8 cellular contexts compared by ENCODE assay signal in genomic region chr6:144283781-144284473, GRCh38. TPM values are rescaled to one million over a fixed set of nuclear protein-coding genes. Genes with fewer than 3 reads are reported as not detected.
DNase-seq lines count a peak whose midpoint lies in the region; ATAC-seq and TF ChIP-seq lines count a peak whose summit lies in the region.

No MANE protein-coding gene starts in this region.

- DNase-seq in Caco-2 (no peak), NCI-H1105 treated with DMSO at 0.1 percent for 48 hours (lab: John Stamatoyannopoulos, UW) (peak; percentile 43), GF-D8 (lab: John Stamatoyannopoulos, UW) (no peak), NCI-H82 (lab: John Stamatoyannopoulos, UW) (no peak)
- DNase-seq in activated CD8-positive, alpha-beta memory T cell treated with anti-CD3 and anti-CD28 coated beads for 24 hours: no peak

- H3K4me3 Mint-ChIP-seq in Caco-2 (ENCODE audit: unreplicated experiment) (peak overlapping the region; percentile 81), nephron (peak overlapping the region; percentile 98 to 99 (median 99))

- H3K4me1 Mint-ChIP-seq in Caco-2 (ENCODE audit: low read depth, unreplicated experiment) (peaks cover 21% of the 10 kb centered on the region), nephron (peaks cover 10% of the 10 kb centered on the region)

- TSS peak; percentile 58 for BruUV-seq in Caco-2 (replicated peaks; lab: Mats Ljungman, UMichigan)

- WGBS in ectodermal cell, 2 experiments: 31 to 41% methylated on average over 8 to 13 of the region's 13 CpGs

- ATAC-seq in GM18498 (IDR thresholded peaks at IDR 0.05; ENCODE audit: unreplicated experiment): no peak

- POLR2A ChIA-PET in Caco-2 (lab: Charles Lee): interaction anchor here (0.6 to 1.0 kb wide), 3 partner anchors 18 to 61 kb away, joined by 3 to 6 read pairs (median 4); no protein-coding TSS in a partner anchor

- H3K27me3 ChIP-seq in Caco-2 (replicated peaks; ENCODE audit: control insufficient read depth, insufficient read depth, low read length) (no peaks in the 10 kb centered on the region), ectodermal cell (ENCODE audit: control insufficient read depth, insufficient read depth, low read length, poor library complexity, severe bottlenecking) (peaks cover 5% of the 10 kb centered on the region)

- peaks cover 13% of the 10 kb centered on the region; the same call in 1 of the 2 replicates for H3K4me1 ChIP-seq in Caco-2
- peaks cover 12% of the 10 kb centered on the region for H3K4me1 ChIP-seq in ectodermal cell (ENCODE audit: control insufficient read depth, insufficient read depth, low read length)

- H3K9me3 Mint-ChIP-seq in Caco-2 (ENCODE audit: unreplicated experiment): peaks cover 16% of the 10 kb centered on the region
- H3K9me3 Mint-ChIP-seq in nephron: no peaks in the 10 kb centered on the region

- intact Hi-C loops in Caco-2 (cut with micrococcal nuclease; ENCODE audit: unreplicated experiment): loop anchor here (2.0 to 10.0 kb wide), 2 partner anchors 139 to 201 kb away; no protein-coding TSS in a partner anchor

- H3K27me3 Mint-ChIP-seq in Caco-2 (ENCODE audit: insufficient read depth, unreplicated experiment) (no peaks in the 10 kb centered on the region), nephron (ENCODE audit: low read depth) (peaks cover 4% of the 10 kb centered on the region)

- peak overlapping the region; percentile 71 for H3K4me3 ChIP-seq in Caco-2 (ENCODE audit: low read depth, low read length)
- peak overlapping the region; percentile 66 for H3K4me3 ChIP-seq in ectodermal cell (ENCODE audit: insufficient read depth, low read depth, low read length)

- TF ChIP-seq CTCF in Caco-2 (IDR thresholded peaks at IDR 0.05; ENCODE audit: insufficient read depth in 1 of 2, low read depth in 1 of 2, low read length in 1 of 2, severe bottlenecking in 1 of 2, unreplicated experiment in 1 of 2) (peak in 1 of 2 experiments; percentile 12), nephron (IDR thresholded peaks at IDR 0.05; ENCODE audit: unreplicated experiment in 3 of 3) (peak in 1 of 3 experiments; percentile 38)

- no peaks in the 10 kb centered on the region for H3K36me3 ChIP-seq in Caco-2 (ENCODE audit: control insufficient read depth, insufficient read depth, low read length)
- H3K36me3 ChIP-seq in ectodermal cell (ENCODE audit: control insufficient read depth, insufficient read depth, low read length): no peaks in the 10 kb centered on the region

- no peak overlapping the region for H3K27ac ChIP-seq in ectodermal cell (ENCODE audit: insufficient read depth, low read depth, low read length, poor library complexity, severe bottlenecking)

- H3K9me3 ChIP-seq in Caco-2 (no peaks in the 10 kb centered on the region), ectodermal cell (ENCODE audit: control insufficient read depth, low read length) (no peaks in the 10 kb centered on the region)

- H3K36me3 Mint-ChIP-seq in Caco-2 (ENCODE audit: insufficient read depth, unreplicated experiment) (peaks cover 36% of the 10 kb centered on the region), nephron (ENCODE audit: low read depth) (peaks cover under 1% of the 10 kb centered on the region)

- CTCF ChIA-PET in Caco-2 (lab: Charles Lee): interaction anchor here (0.8 to 1.6 kb wide), 3 partner anchors 18 to 67 kb away, joined by 3 to 15 read pairs (median 3); no protein-coding TSS in a partner anchor

- H3K27ac Mint-ChIP-seq in Caco-2 (ENCODE audit: unreplicated experiment) (peak overlapping the region; percentile 95), nephron (peak overlapping the region; percentile 65 to 86 (median 66))

RNA-seq across cellular contexts. Expression of gene UTRN, which starts 1.2 kb away (rescaled TPM):
- total RNA-seq in Caco-2 (2022): 216 and 233 TPM in 2 replicates
- polyA plus RNA-seq in ectodermal cell (2013, experiment 1 of 4): 34.3 TPM
- polyA plus RNA-seq in ectodermal cell (2013, experiment 2 of 4): 40.0 TPM
- 28.7 TPM for polyA plus RNA-seq in ectodermal cell (2013, experiment 3 of 4)
- polyA plus RNA-seq in ectodermal cell (2013, experiment 4 of 4): 31.6 TPM
